13 cellular contexts compared by ENCODE assay signal in the genomic region with DNA sequence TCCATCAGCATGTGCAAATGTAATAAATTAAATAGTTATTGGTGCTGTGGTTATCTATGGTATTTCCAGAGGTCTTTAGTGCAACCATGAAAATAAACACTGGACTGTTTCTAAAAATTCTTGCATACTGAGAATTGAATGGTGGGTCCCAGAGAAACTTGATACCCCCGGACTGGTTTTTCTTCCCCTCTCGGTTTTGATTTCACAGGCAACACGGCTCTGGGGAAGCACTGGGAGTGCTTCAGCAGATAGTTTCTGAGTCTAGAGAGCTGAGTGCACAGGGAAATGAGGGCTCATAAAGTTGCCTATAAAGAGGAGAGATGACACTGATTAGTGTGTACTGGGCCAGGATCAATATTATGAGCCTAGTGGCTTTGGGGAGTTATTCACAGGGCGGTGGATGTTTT.
DNase-seq lines count a peak whose midpoint lies in the region; ATAC-seq and TF ChIP-seq lines count a peak whose summit lies in the region.
"Had no signal": no experiment of that assay in that cellular context is flagged by ENCODE, and none has a peak within 500 bp of the region (broad histone marks: within the 10 kb centered on the region; RNA-seq: fewer than 3 reads in every experiment).

No MANE protein-coding gene starts in this region.

- ATAC-seq in right lobe of liver = no peak
- ATAC-seq in HG02642 (IDR thresholded peaks at IDR 0.05; ENCODE audit: poor library complexity, unreplicated experiment) = peak; percentile 65
- peak; percentile 18; the same call in 1 of the 2 replicates for ATAC-seq in WTC11
- ATAC-seq in T-cell (replicated peaks in 1 of 4) = no peak
- ATAC-seq: Panc1 had no signal

- H3K36me3 Mint-ChIP-seq in WTC11 (no peaks in the 10 kb centered on the region), T-cell (no peaks in the 10 kb centered on the region)

- H3K27ac ChIP-seq in liver (ENCODE audit: low read depth in 1 of 2, low read length in 2 of 2) (no peak overlapping the region), right lobe of liver (no peak overlapping the region)
- H3K27ac ChIP-seq: HL-60 had no signal

- POLR2A ChIA-PET in WTC11 (lab: Charles Lee) = no interaction called here
- POLR2A ChIA-PET in T-cell (lab: Charles Lee) = no interaction called here

- no peaks in the 10 kb centered on the region for H3K27me3 Mint-ChIP-seq in WTC11 (ENCODE audit: low read depth)
- no peaks in the 10 kb centered on the region for H3K27me3 Mint-ChIP-seq in T-cell

- no peaks in the 10 kb centered on the region for H3K27me3 ChIP-seq in liver (ENCODE audit: control insufficient read depth in 4 of 4, insufficient read depth in 4 of 4, low read length in 3 of 4)
- H3K27me3 ChIP-seq in right lobe of liver = no peaks in the 10 kb centered on the region

- H3K27ac Mint-ChIP-seq in WTC11 = no peak overlapping the region; the same call in 1 of the 2 replicates
- no peak overlapping the region for H3K27ac Mint-ChIP-seq in T-cell

- TF ChIP-seq CTCF in liver (IDR thresholded peaks at IDR 0.05; ENCODE audit: low read depth, low read length, missing input control) (no peak), right lobe of liver (IDR thresholded peaks at IDR 0.05) (no peak), WTC11 (IDR thresholded peaks at IDR 0.05) (no peak)

- H3K9me3 ChIP-seq in liver (ENCODE audit: control insufficient read depth in 4 of 4, low read length in 3 of 4) (no peaks in the 10 kb centered on the region), right lobe of liver (no peaks in the 10 kb centered on the region)

- H3K4me1 Mint-ChIP-seq in WTC11 (peaks cover 21% of the 10 kb centered on the region), T-cell (no peaks in the 10 kb centered on the region)

- no peak for DNase-seq in right lobe of liver
- DNase-seq in WTC11 (ENCODE audit: low spot score) = no peak
- DNase-seq in stromal cell of bone marrow (ENCODE audit: low read depth) = peak; percentile 28
- no peak for DNase-seq in NAMALWA (ENCODE audit: low spot score)
- DNase-seq in islet precursor cell = no peak
- DNase-seq in T-cell = no peak
- DNase-seq: NCI-H1048; stimulated activated CD8-positive, alpha-beta memory T cell treated with anti-CD3 and anti-CD28 coated beads, Interleukin-4, amount 100 ng/mL, for 48 hours; T-helper 9 cell had no signal

- TF ChIP-seq RAD21 in liver (IDR thresholded peaks at IDR 0.05) = no peak

- H3K9me3 Mint-ChIP-seq in WTC11 = no peaks in the 10 kb centered on the region
- H3K9me3 Mint-ChIP-seq in T-cell = no peaks in the 10 kb centered on the region

- H3K36me3 ChIP-seq in liver (ENCODE audit: control insufficient read depth in 4 of 4, insufficient read depth in 3 of 4, low read depth in 1 of 4, low read length in 3 of 4) (no peaks in the 10 kb centered on the region), right lobe of liver (no peaks in the 10 kb centered on the region)

- no peaks in the 10 kb centered on the region for H3K4me1 ChIP-seq in liver (ENCODE audit: control insufficient read depth in 4 of 4, insufficient read depth in 4 of 4, low read length in 3 of 4)
- no peaks in the 10 kb centered on the region for H3K4me1 ChIP-seq in right lobe of liver

- intact Hi-C loops in right lobe of liver (cut with DNase I) = no loop called here

- H3K4me3 Mint-ChIP-seq in WTC11 (no peak overlapping the region), T-cell (no peak overlapping the region)

- CTCF ChIA-PET in WTC11 (lab: Charles Lee) (no interaction called here), T-cell (lab: Charles Lee) (no interaction called here)

- TF ChIP-seq POLR2A in right lobe of liver (IDR thresholded peaks at IDR 0.05) = no peak

- H3K4me3 ChIP-seq in liver (ENCODE audit: low read depth in 1 of 3, low read length in 3 of 3) (no peak overlapping the region), right lobe of liver (no peak overlapping the region)

- H3K9ac ChIP-seq in liver (ENCODE audit: low read depth in 1 of 2, low read length in 2 of 2) = no peak overlapping the region

- WGBS in liver = 80% methylated on average over 4 of the region's 4 CpGs
- 72% methylated on average over 4 of the region's 4 CpGs for WGBS in right lobe of liver (ENCODE audit: insufficient coverage, low coverage, low lambda C conversion rate, missing lambda C conversion rate)

TF ChIP-seq in liver, 16 proteins besides CTCF, POLR2A, EP300 and RAD21:
- peak; percentile 46 for TF ChIP-seq NR2F2 (IDR thresholded peaks at IDR 0.05)
- TF ChIP-seq, protein P1, sequence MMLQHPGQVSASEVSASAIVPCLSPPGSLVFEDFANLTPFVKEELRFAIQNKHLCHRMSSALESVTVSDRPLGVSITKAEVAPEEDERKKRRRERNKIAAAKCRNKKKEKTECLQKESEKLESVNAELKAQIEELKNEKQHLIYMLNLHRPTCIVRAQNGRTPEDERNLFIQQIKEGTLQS (IDR thresholded peaks at IDR 0.05) = no peak
- TF ChIP-seq HNF4G (IDR thresholded peaks at IDR 0.05) = no peak
- TF ChIP-seq, protein P2, sequence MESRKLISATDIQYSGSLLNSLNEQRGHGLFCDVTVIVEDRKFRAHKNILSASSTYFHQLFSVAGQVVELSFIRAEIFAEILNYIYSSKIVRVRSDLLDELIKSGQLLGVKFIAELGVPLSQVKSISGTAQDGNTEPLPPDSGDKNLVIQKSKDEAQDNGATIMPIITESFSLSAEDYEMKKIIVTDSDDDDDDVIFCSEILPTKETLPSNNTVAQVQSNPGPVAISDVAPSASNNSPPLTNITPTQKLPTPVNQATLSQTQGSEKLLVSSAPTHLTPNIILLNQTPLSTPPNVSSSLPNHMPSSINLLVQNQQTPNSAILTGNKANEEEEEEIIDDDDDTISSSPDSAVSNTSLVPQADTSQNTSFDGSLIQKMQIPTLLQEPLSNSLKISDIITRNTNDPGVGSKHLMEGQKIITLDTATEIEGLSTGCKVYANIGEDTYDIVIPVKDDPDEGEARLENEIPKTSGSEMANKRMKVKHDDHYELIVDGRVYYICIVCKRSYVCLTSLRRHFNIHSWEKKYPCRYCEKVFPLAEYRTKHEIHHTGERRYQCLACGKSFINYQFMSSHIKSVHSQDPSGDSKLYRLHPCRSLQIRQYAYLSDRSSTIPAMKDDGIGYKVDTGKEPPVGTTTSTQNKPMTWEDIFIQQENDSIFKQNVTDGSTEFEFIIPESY (IDR thresholded peaks at IDR 0.05) = no peak
- TF ChIP-seq FOXA2 (IDR thresholded peaks at IDR 0.05) = no peak
- no peak for TF ChIP-seq YY1 (IDR thresholded peaks at IDR 0.05)

TF ChIP-seq in WTC11, 78 proteins besides CTCF, POLR2A, EP300 and RAD21:
- TF ChIP-seq, protein P3, sequence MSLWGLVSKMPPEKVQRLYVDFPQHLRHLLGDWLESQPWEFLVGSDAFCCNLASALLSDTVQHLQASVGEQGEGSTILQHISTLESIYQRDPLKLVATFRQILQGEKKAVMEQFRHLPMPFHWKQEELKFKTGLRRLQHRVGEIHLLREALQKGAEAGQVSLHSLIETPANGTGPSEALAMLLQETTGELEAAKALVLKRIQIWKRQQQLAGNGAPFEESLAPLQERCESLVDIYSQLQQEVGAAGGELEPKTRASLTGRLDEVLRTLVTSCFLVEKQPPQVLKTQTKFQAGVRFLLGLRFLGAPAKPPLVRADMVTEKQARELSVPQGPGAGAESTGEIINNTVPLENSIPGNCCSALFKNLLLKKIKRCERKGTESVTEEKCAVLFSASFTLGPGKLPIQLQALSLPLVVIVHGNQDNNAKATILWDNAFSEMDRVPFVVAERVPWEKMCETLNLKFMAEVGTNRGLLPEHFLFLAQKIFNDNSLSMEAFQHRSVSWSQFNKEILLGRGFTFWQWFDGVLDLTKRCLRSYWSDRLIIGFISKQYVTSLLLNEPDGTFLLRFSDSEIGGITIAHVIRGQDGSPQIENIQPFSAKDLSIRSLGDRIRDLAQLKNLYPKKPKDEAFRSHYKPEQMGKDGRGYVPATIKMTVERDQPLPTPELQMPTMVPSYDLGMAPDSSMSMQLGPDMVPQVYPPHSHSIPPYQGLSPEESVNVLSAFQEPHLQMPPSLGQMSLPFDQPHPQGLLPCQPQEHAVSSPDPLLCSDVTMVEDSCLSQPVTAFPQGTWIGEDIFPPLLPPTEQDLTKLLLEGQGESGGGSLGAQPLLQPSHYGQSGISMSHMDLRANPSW (CRISPR knock-in tag; conservative IDR thresholded peaks at IDR 0.05; ENCODE audit: low read depth) = no peak
- TF ChIP-seq MYBL2 (CRISPR knock-in tag; IDR thresholded peaks at IDR 0.05) = no peak
- TF ChIP-seq NFYB (CRISPR knock-in tag; conservative IDR thresholded peaks at IDR 0.05; ENCODE audit: low read depth) = no peak
- TF ChIP-seq, protein P4, sequence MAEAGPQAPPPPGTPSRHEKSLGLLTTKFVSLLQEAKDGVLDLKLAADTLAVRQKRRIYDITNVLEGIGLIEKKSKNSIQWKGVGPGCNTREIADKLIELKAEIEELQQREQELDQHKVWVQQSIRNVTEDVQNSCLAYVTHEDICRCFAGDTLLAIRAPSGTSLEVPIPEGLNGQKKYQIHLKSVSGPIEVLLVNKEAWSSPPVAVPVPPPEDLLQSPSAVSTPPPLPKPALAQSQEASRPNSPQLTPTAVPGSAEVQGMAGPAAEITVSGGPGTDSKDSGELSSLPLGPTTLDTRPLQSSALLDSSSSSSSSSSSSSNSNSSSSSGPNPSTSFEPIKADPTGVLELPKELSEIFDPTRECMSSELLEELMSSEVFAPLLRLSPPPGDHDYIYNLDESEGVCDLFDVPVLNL (CRISPR knock-in tag; IDR thresholded peaks at IDR 0.05; ENCODE audit: borderline replicate concordance, low read depth) = no peak
- TF ChIP-seq JUN (CRISPR knock-in tag; IDR thresholded peaks at IDR 0.05) = no peak
- TF ChIP-seq, protein P5, sequence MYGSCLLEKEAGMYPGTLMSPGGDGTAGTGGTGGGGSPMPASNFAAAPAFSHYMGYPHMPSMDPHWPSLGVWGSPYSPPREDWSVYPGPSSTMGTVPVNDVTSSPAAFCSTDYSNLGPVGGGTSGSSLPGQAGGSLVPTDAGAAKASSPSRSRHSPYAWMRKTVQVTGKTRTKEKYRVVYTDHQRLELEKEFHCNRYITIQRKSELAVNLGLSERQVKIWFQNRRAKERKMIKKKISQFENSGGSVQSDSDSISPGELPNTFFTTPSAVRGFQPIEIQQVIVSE (CRISPR knock-in tag; IDR thresholded peaks at IDR 0.05; ENCODE audit: borderline replicate concordance) = no peak

Comparison
In these comparisons a context has a peak if more than half of its experiments do, and no peak if none do; other contexts are left out.
1. ATAC-seq: peak in HG02642 (single experiment) and WTC11 (single experiment); none in right lobe of liver (0 of 4) and T-cell (0 of 4).